ENCODE assay signal across 1 cellular context in genomic region chr2:217798191-217798590, GRCh38.
TF ChIP-seq lines count a peak whose summit lies in the region.

No MANE protein-coding gene starts in this region.

TF ChIP-seq in SK-N-SH, 30 proteins besides CTCF, POLR2A, EP300 and RAD21 (continued from another document):
- TF ChIP-seq IRF3 (IDR thresholded peaks at IDR 0.05; ENCODE audit: low read depth, low read length) = no peak
- no peak for TF ChIP-seq REST (IDR thresholded peaks at IDR 0.05; ENCODE audit: low read depth, low read length)
- no peak for TF ChIP-seq ZBTB33 (IDR thresholded peaks at IDR 0.05; ENCODE audit: borderline replicate concordance, low read depth)
